In genomic region chr6:74870403-74870802, GRCh38 we compare ENCODE assay signal across 13 cellular contexts.
A peak's percentile ranks its signal among the peaks of the same experiment; 100 is the strongest.
DNase-seq lines count a peak whose midpoint lies in the region; ATAC-seq, FAIRE-seq and TF ChIP-seq lines count a peak whose summit lies in the region.
"Had no signal": no experiment of that assay in that cellular context is flagged by ENCODE, and none has a peak within 500 bp of the region (broad histone marks: within the 10 kb centered on the region; RNA-seq: fewer than 3 reads in every experiment).

No MANE protein-coding gene starts in this region.

- H2AFZ ChIP-seq in astrocyte (ENCODE audit: low read depth, low read length), result no peak overlapping the region

- H3K4me3 ChIP-seq in GM12864 (ENCODE audit: low read depth, low read length) (no peak overlapping the region), astrocyte (ENCODE audit: insufficient read depth, low read depth, low read length) (no peak overlapping the region), mucosa of descending colon (no peak overlapping the region)
- H3K4me3 ChIP-seq: prostate gland, stomach had no signal

- no peaks in the 10 kb centered on the region for H3K36me3 ChIP-seq in astrocyte (ENCODE audit: insufficient read depth, low read length)
- H3K36me3 ChIP-seq in mucosa of descending colon (ENCODE audit: low read depth), result no peaks in the 10 kb centered on the region
- H3K36me3 ChIP-seq: prostate gland, stomach had no signal

- intact Hi-C loops in mucosa of descending colon (cut with DNase I, micrococcal nuclease), result no loop called here

- peaks cover 31% of the 10 kb centered on the region for H3K4me1 Mint-ChIP-seq in astrocyte (ENCODE audit: low read depth, unreplicated experiment)

- H3K4me3 Mint-ChIP-seq in astrocyte (ENCODE audit: unreplicated experiment), result no peak overlapping the region
- H3K4me3 Mint-ChIP-seq: dendritic cell treated with granulocyte-macrophage colony-stimulating factor and Interleukin-4, amounts not matched to agents 40 ng/mL and 50 ng/mL, for 4 days; T-helper 2 cell treated with Interferon-gamma antibody and Interleukin-4, amounts not matched to agents 5 μg/mL and 100 μg/mL, for 36 hours had no signal

- H3K27me3 ChIP-seq in astrocyte (ENCODE audit: insufficient read depth, low read length), result no peaks in the 10 kb centered on the region
- H3K27me3 ChIP-seq: stomach had no signal

- H3K36me3 Mint-ChIP-seq in astrocyte (ENCODE audit: low read depth, unreplicated experiment), result no peaks in the 10 kb centered on the region

- peak; percentile 22 for TF ChIP-seq CTCF in GM12864 (IDR thresholded peaks at IDR 0.05; ENCODE audit: low read depth, low read length, missing control alignments)
- peak; percentile 14 for TF ChIP-seq CTCF in astrocyte (IDR thresholded peaks at IDR 0.05; ENCODE audit: insufficient read depth, low read depth, low read length)
- TF ChIP-seq CTCF in mucosa of descending colon (IDR thresholded peaks at IDR 0.05), result peak; percentile 12

- DNase-seq in GM12864 (ENCODE audit: low read depth), result no peak
- peak; percentile 90 for DNase-seq in astrocyte (ENCODE audit: low read depth)
- DNase-seq in mucosa of descending colon, result peak in 1 of 3 donors; percentile 44
- no peak for DNase-seq in NCI-H226
- DNase-seq in amniotic stem cell (lab: John Stamatoyannopoulos, UW), result no peak
- no peak for DNase-seq in RCC 7860 (ENCODE audit: low spot score)
- DNase-seq: activated CD4-positive, alpha-beta T cell treated with anti-CD3 and anti-CD28 coated beads, Interleukin-2, amount 50 U/mL, for 48 hours; stomach had no signal

- H3K27ac Mint-ChIP-seq in astrocyte (ENCODE audit: unreplicated experiment), result peak overlapping the region; percentile 91
- H3K27ac Mint-ChIP-seq: dendritic cell treated with granulocyte-macrophage colony-stimulating factor and Interleukin-4, amounts not matched to agents 40 ng/mL and 50 ng/mL, for 4 days; T-helper 2 cell treated with Interferon-gamma antibody and Interleukin-4, amounts not matched to agents 5 μg/mL and 100 μg/mL, for 36 hours had no signal

- no peaks in the 10 kb centered on the region for H4K20me1 ChIP-seq in astrocyte (ENCODE audit: insufficient read depth, low read length)

- no peaks in the 10 kb centered on the region for H3K4me1 ChIP-seq in astrocyte (ENCODE audit: insufficient read depth, low read length)
- peaks cover 4% of the 10 kb centered on the region for H3K4me1 ChIP-seq in mucosa of descending colon (ENCODE audit: low read depth)
- H3K4me1 ChIP-seq: prostate gland had no signal

- H3K9me3 ChIP-seq in astrocyte (ENCODE audit: insufficient read depth, low read depth, low read length) (no peaks in the 10 kb centered on the region), mucosa of descending colon (peaks cover 4% of the 10 kb centered on the region)
- H3K9me3 ChIP-seq: prostate gland had no signal

- H3K9ac ChIP-seq in astrocyte (ENCODE audit: low read length), result no peak overlapping the region

- no peak overlapping the region for H3K4me2 ChIP-seq in astrocyte (ENCODE audit: low read length)

- no peak overlapping the region for H3K27ac ChIP-seq in astrocyte (ENCODE audit: low read depth, low read length)
- H3K27ac ChIP-seq: prostate gland, stomach had no signal

- peaks cover 2% of the 10 kb centered on the region for H3K9me3 Mint-ChIP-seq in astrocyte (ENCODE audit: unreplicated experiment)
- H3K9me3 Mint-ChIP-seq: T-helper 2 cell treated with Interferon-gamma antibody and Interleukin-4, amounts not matched to agents 5 μg/mL and 100 μg/mL, for 36 hours had no signal

- H3K79me2 ChIP-seq in astrocyte (ENCODE audit: insufficient read depth, low read length), result no peaks in the 10 kb centered on the region

- peak; percentile 78 for FAIRE-seq in astrocyte (lab: Jason Lieb, UNC)
- FAIRE-seq in RCC 7860 (lab: Jason Lieb, UNC), result no peak

- no peaks in the 10 kb centered on the region for H3K27me3 Mint-ChIP-seq in astrocyte (ENCODE audit: low read depth, unreplicated experiment)
- H3K27me3 Mint-ChIP-seq: dendritic cell treated with granulocyte-macrophage colony-stimulating factor and Interleukin-4, amounts not matched to agents 40 ng/mL and 50 ng/mL, for 4 days had no signal

- ATAC-seq in HG02938 (IDR thresholded peaks at IDR 0.05; ENCODE audit: unreplicated experiment), result peak; percentile 59
- ATAC-seq in mucosa of descending colon, result peak; percentile 93
- no peak for ATAC-seq in GM21381 (IDR thresholded peaks at IDR 0.05; ENCODE audit: unreplicated experiment)
